ENCODE assay signal across 1 cellular context in genomic region chr2:66789741-66790140, GRCh38.
TF ChIP-seq lines count a peak whose summit lies in the region.

No MANE protein-coding gene starts in this region.

TF ChIP-seq in GM23338, 12 proteins besides CTCF, POLR2A, EP300 and RAD21 (continued from another document):
- TF ChIP-seq ZNF462 (CRISPR knock-in tag; IDR thresholded peaks at IDR 0.05) = no peak
TF ChIP-seq in GM23338: peak in this region for 0.
